17 cellular contexts compared by ENCODE assay signal in genomic region chr9:133934512-133935221, GRCh38. TPM values are rescaled to one million over a fixed set of nuclear protein-coding genes. Genes with fewer than 3 reads are reported as not detected.
DNase-seq lines count a peak whose midpoint lies in the region; ATAC-seq, FAIRE-seq and TF ChIP-seq lines count a peak whose summit lies in the region.
"Had no signal": no experiment of that assay in that cellular context is flagged by ENCODE, and none has a peak within 500 bp of the region (broad histone marks: within the 10 kb centered on the region; RNA-seq: fewer than 3 reads in every experiment).

No MANE protein-coding gene starts in this region.

- H3K4me3 ChIP-seq in esophagus muscularis mucosa (no peak overlapping the region), mesenchymal stem cell (ENCODE audit: insufficient read depth in 1 of 2, low read depth in 1 of 2, low read length in 2 of 2) (peak overlapping the region in 1 of 2 experiments; percentile 57), smooth muscle cell (no peak overlapping the region)
- H3K4me3 ChIP-seq: skin epidermis had no signal

- FAIRE-seq in GM12892 (lab: Jason Lieb, UNC) = no peak

- no peak overlapping the region for H3K4ac ChIP-seq in mesenchymal stem cell (ENCODE audit: low read depth in 1 of 2, low read length in 2 of 2)

- H2BK15ac ChIP-seq in mesenchymal stem cell (ENCODE audit: low read depth, poor library complexity, severe bottlenecking) = no peak overlapping the region

- no peak overlapping the region for H2BK12ac ChIP-seq in mesenchymal stem cell (ENCODE audit: low read length in 2 of 2)

- no peak for DNase-seq in esophagus muscularis mucosa (ENCODE audit: extremely low spot score)
- DNase-seq in mesenchymal stem cell = no peak
- no peak for DNase-seq in smooth muscle cell (lab: John Stamatoyannopoulos, UW; ENCODE audit: unreplicated experiment)
- DNase-seq in COR-L47 (lab: John Stamatoyannopoulos, UW) = no peak
- DNase-seq in GM12892 (ENCODE audit: insufficient read length) = no peak
- DNase-seq: activated CD8-positive, alpha-beta T cell treated with anti-CD3 and anti-CD28 coated beads, Interleukin-2, amount 10 ng/mL, durations not matched to agents 7 days and 5 days; activated T-cell treated with anti-CD3 and anti-CD28 coated beads, Interleukin-2, amount 50 U/mL, for 72 hours; CD4-positive, alpha-beta memory T cell; immature natural killer cell; Kasumi-1; NCI-H1436; T-cell had no signal

- H4K20me1 ChIP-seq in smooth muscle cell (ENCODE audit: low read depth) = peaks cover 93% of the 10 kb centered on the region

- peaks cover 0 to 19% (median 6%) of the 10 kb centered on the region in 4 donors for H3K36me3 ChIP-seq in esophagus muscularis mucosa
- peaks cover 24 to 60% of the 10 kb centered on the region in 2 experiments for H3K36me3 ChIP-seq in mesenchymal stem cell (ENCODE audit: control insufficient read depth in 1 of 2, insufficient read depth in 2 of 2, low read depth in 1 of 2, low read length in 2 of 2)
- no peaks in the 10 kb centered on the region for H3K36me3 ChIP-seq in smooth muscle cell (ENCODE audit: low read depth)

- H3K9me3 ChIP-seq in esophagus muscularis mucosa (no peaks in the 10 kb centered on the region), mesenchymal stem cell (ENCODE audit: control insufficient read depth, low read length) (no peaks in the 10 kb centered on the region), smooth muscle cell (replicated peaks; ENCODE audit: low read depth) (no peaks in the 10 kb centered on the region)

- H3K14ac ChIP-seq in mesenchymal stem cell (ENCODE audit: low read length in 2 of 2) = no peak overlapping the region

- H3K27me3 Mint-ChIP-seq in IgD-negative memory B cell = no peaks in the 10 kb centered on the region
- no peaks in the 10 kb centered on the region for H3K27me3 Mint-ChIP-seq in stimulated activated memory B cell treated with anti-CD40 and anti-IgM and Interleukin-4, amounts not matched to agents 10 μg/mL and 1 μg/mL and 100 μg/mL, for 72 hours
- H3K27me3 Mint-ChIP-seq: CD4-positive, alpha-beta memory T cell; T-cell had no signal

- TF ChIP-seq EP300 in esophagus muscularis mucosa (IDR thresholded peaks at IDR 0.05) = no peak

- no peak overlapping the region for H2BK120ac ChIP-seq in mesenchymal stem cell (ENCODE audit: low read depth, low read length)

- intact Hi-C loops in esophagus muscularis mucosa (cut with DNase I) = no loop called here

- ATAC-seq in stimulated activated memory B cell treated with anti-CD40 and anti-IgM and Interleukin-4, amounts not matched to agents 10 μg/mL and 1 μg/mL and 100 μg/mL, for 72 hours = no peak
- ATAC-seq in GM18907 (IDR thresholded peaks at IDR 0.05; ENCODE audit: unreplicated experiment) = no peak
- ATAC-seq: activated CD8-positive, alpha-beta T cell treated with anti-CD3 and anti-CD28 coated beads, Interleukin-2, amount 10 ng/mL, durations not matched to agents 7 days and 5 days; activated T-cell treated with anti-CD3 and anti-CD28 coated beads, Interleukin-2, amount 50 U/mL, for 72 hours; T-cell had no signal

- H3K9ac ChIP-seq in mesenchymal stem cell (ENCODE audit: low read length) (peak overlapping the region; percentile 57), smooth muscle cell (ENCODE audit: low read depth) (no peak overlapping the region)

- TF ChIP-seq CTCF in esophagus muscularis mucosa (IDR thresholded peaks at IDR 0.05) = no peak
- no peak for TF ChIP-seq CTCF in smooth muscle cell (IDR thresholded peaks at IDR 0.05; ENCODE audit: borderline replicate concordance, insufficient read depth, poor library complexity, severe bottlenecking)

- H3K23ac ChIP-seq in mesenchymal stem cell (ENCODE audit: low read length in 2 of 2) = no peak overlapping the region

- peaks cover 0 to 33% (median 26%) of the 10 kb centered on the region in 4 donors for H3K4me1 ChIP-seq in esophagus muscularis mucosa
- peaks cover 72% of the 10 kb centered on the region for H3K4me1 ChIP-seq in mesenchymal stem cell (ENCODE audit: control insufficient read depth, insufficient read depth, low read depth, low read length)
- H3K4me1 ChIP-seq in smooth muscle cell (ENCODE audit: low read depth) = peaks cover 5% of the 10 kb centered on the region

- no peak overlapping the region for H3K18ac ChIP-seq in mesenchymal stem cell (ENCODE audit: low read depth in 1 of 2, low read length in 2 of 2)

- H3F3A ChIP-seq in smooth muscle cell (ENCODE audit: low read depth) = no peaks in the 10 kb centered on the region

- H3K27ac ChIP-seq in esophagus muscularis mucosa (replicated peaks in 1 of 4) = peak overlapping the region in 3 of 4 donors; percentile 7 to 53 (median 39)
- H3K27ac ChIP-seq in mesenchymal stem cell (ENCODE audit: low read length, poor library complexity, severe bottlenecking) = peak overlapping the region; percentile 95
- H3K27ac ChIP-seq in smooth muscle cell (ENCODE audit: low read depth) = peak overlapping the region; percentile 83
- H3K27ac ChIP-seq: skin epidermis, VCaP had no signal

- WGBS in esophagus muscularis mucosa = 88% methylated on average over 8 of the region's 18 CpGs
- 95% methylated on average over 17 of the region's 18 CpGs for WGBS in mesenchymal stem cell
- WGBS in smooth muscle cell (ENCODE audit: low lambda C conversion rate) = 65% methylated on average over 17 of the region's 18 CpGs

- H3K79me2 ChIP-seq in smooth muscle cell (ENCODE audit: low read depth) = peaks cover 55% of the 10 kb centered on the region

- H2BK5ac ChIP-seq in mesenchymal stem cell (ENCODE audit: low read depth, low read length, poor library complexity, severe bottlenecking) = no peak overlapping the region

- peaks cover 29% of the 10 kb centered on the region for H3K79me1 ChIP-seq in mesenchymal stem cell (replicated peaks; ENCODE audit: low read length, poor library complexity, severe bottlenecking)

- no peak for TF ChIP-seq POLR2A in esophagus muscularis mucosa (IDR thresholded peaks at IDR 0.05; ENCODE audit: low read depth)
- no peak for TF ChIP-seq POLR2A in GM12892 (IDR thresholded peaks at IDR 0.05; ENCODE audit: low read depth, low read length)

- H3K9me3 Mint-ChIP-seq in IgD-negative memory B cell = no peaks in the 10 kb centered on the region
- H3K9me3 Mint-ChIP-seq in stimulated activated memory B cell treated with anti-CD40 and anti-IgM and Interleukin-4, amounts not matched to agents 10 μg/mL and 1 μg/mL and 100 μg/mL, for 72 hours = peaks cover 10% of the 10 kb centered on the region
- H3K9me3 Mint-ChIP-seq: CD4-positive, alpha-beta memory T cell; immature natural killer cell; T-cell had no signal

- peak overlapping the region in 2 of 3 donors; percentile 39 to 77 for H3K27ac Mint-ChIP-seq in IgD-negative memory B cell
- H3K27ac Mint-ChIP-seq in stimulated activated memory B cell treated with anti-CD40 and anti-IgM and Interleukin-4, amounts not matched to agents 10 μg/mL and 1 μg/mL and 100 μg/mL, for 72 hours = no peak overlapping the region
- H3K27ac Mint-ChIP-seq: activated CD8-positive, alpha-beta T cell treated with anti-CD3 and anti-CD28 coated beads, Interleukin-2, amount 10 ng/mL, durations not matched to agents 7 days and 5 days; activated T-cell treated with anti-CD3 and anti-CD28 coated beads, Interleukin-2, amount 50 U/mL, for 72 hours; CD4-positive, alpha-beta memory T cell; immature natural killer cell; T-cell had no signal

- peak overlapping the region; percentile 47 for H2AK5ac ChIP-seq in mesenchymal stem cell (ENCODE audit: low read length, severe bottlenecking)

- no peak overlapping the region for H3K4me3 Mint-ChIP-seq in IgD-negative memory B cell
- H3K4me3 Mint-ChIP-seq in stimulated activated memory B cell treated with anti-CD40 and anti-IgM and Interleukin-4, amounts not matched to agents 10 μg/mL and 1 μg/mL and 100 μg/mL, for 72 hours = no peak overlapping the region
- H3K4me3 Mint-ChIP-seq: activated CD8-positive, alpha-beta T cell treated with anti-CD3 and anti-CD28 coated beads, Interleukin-2, amount 10 ng/mL, durations not matched to agents 7 days and 5 days; activated T-cell treated with anti-CD3 and anti-CD28 coated beads, Interleukin-2, amount 50 U/mL, for 72 hours; CD4-positive, alpha-beta memory T cell; immature natural killer cell; T-cell had no signal

- H3K36me3 Mint-ChIP-seq in IgD-negative memory B cell = peaks cover 8% of the 10 kb centered on the region
- peaks cover 47% of the 10 kb centered on the region for H3K36me3 Mint-ChIP-seq in stimulated activated memory B cell treated with anti-CD40 and anti-IgM and Interleukin-4, amounts not matched to agents 10 μg/mL and 1 μg/mL and 100 μg/mL, for 72 hours
- H3K36me3 Mint-ChIP-seq: CD4-positive, alpha-beta memory T cell; T-cell had no signal

- no peak overlapping the region for H2AFZ ChIP-seq in mesenchymal stem cell (ENCODE audit: low read depth, low read length)
- H2AFZ ChIP-seq in smooth muscle cell (ENCODE audit: low read depth) = no peak overlapping the region

- H3K27me3 ChIP-seq in esophagus muscularis mucosa = no peaks in the 10 kb centered on the region
- no peaks in the 10 kb centered on the region for H3K27me3 ChIP-seq in mesenchymal stem cell (ENCODE audit: control insufficient read depth in 1 of 2, insufficient read depth in 1 of 2, low read length in 2 of 2)
- H3K27me3 ChIP-seq in smooth muscle cell (ENCODE audit: low read depth) = no peaks in the 10 kb centered on the region

- H3K4me1 Mint-ChIP-seq in IgD-negative memory B cell = peaks cover 0 to 21% (median 10%) of the 10 kb centered on the region in 3 donors
- peaks cover 57% of the 10 kb centered on the region for H3K4me1 Mint-ChIP-seq in stimulated activated memory B cell treated with anti-CD40 and anti-IgM and Interleukin-4, amounts not matched to agents 10 μg/mL and 1 μg/mL and 100 μg/mL, for 72 hours
- H3K4me1 Mint-ChIP-seq: CD4-positive, alpha-beta memory T cell; immature natural killer cell; T-cell had no signal

- H4K91ac ChIP-seq in mesenchymal stem cell (ENCODE audit: low read length) = no peak overlapping the region

- H4K8ac ChIP-seq in mesenchymal stem cell (ENCODE audit: low read length) = no peak overlapping the region

- H3K4me2 ChIP-seq in mesenchymal stem cell (ENCODE audit: low read length, poor library complexity, severe bottlenecking) = no peak overlapping the region
- no peak overlapping the region for H3K4me2 ChIP-seq in smooth muscle cell

RNA-seq across cellular contexts. Expression of gene VAV2, which starts 57.5 kb away (rescaled TPM):
- polyA plus RNA-seq in IgD-negative memory B cell = 28.7 TPM
- 10 to 100 TPM in 2 of 4 donors, 1 to 10 TPM in 2; 9.1 to 13.5 (median 10.1) TPM for total RNA-seq in esophagus muscularis mucosa
- 11.6 TPM for polyA plus RNA-seq in mesenchymal stem cell (2013, experiment 1 of 2)
- polyA plus RNA-seq in mesenchymal stem cell (2013, experiment 2 of 2) = 11.1 TPM
- total RNA-seq in smooth muscle cell = 26.2 and 27.4 TPM in 2 replicates
- polyA plus RNA-seq in smooth muscle cell = 35.3 and 59.4 TPM in 2 replicates
- 22.2 TPM for polyA plus RNA-seq in GM12892 (2012; ENCODE audit: missing spikeins)

Comparison
In these comparisons a context has a peak if more than half of its experiments do, and no peak if none do; other contexts are left out.
1. H3K27ac ChIP-seq: peak in every context shown above with its lines; median percentile 95 in mesenchymal stem cell; 83 in smooth muscle cell; 39 in esophagus muscularis mucosa.